In the genomic region with DNA sequence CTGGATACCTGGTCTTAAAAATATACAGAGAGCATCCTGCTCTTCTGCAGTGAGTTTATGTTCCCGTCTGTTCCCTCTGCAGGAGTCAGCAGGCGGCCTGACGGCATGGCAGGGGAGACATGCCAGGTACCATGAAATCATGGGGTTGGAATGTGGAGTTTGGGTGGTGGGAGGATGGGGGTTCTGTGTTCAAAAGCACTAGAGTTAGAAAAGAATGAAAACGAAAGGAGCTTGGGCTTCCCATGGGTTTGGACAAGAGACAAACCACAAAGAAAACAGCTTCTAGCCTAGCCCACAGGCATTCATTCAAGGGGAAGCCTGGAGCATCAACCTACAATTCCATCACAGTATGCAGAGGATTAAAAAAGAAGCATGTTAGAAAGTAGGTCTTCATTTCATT, we compare ENCODE assay signal across 10 cellular contexts. TPM values are rescaled to one million over a fixed set of nuclear protein-coding genes. Genes with fewer than 3 reads are reported as not detected.
A peak's percentile ranks its signal among the peaks of the same experiment; 100 is the strongest.
DNase-seq lines count a peak whose midpoint lies in the region; ATAC-seq, FAIRE-seq and TF ChIP-seq lines count a peak whose summit lies in the region.
"Had no signal": no experiment of that assay in that cellular context is flagged by ENCODE, and none has a peak within 500 bp of the region (broad histone marks: within the 10 kb centered on the region; RNA-seq: fewer than 3 reads in every experiment).

No MANE protein-coding gene starts in this region.

- H3K4me3 Mint-ChIP-seq in activated T-helper 17 cell treated with anti-CD3 and anti-CD28 coated beads, Interleukin-2, amount 50 U/mL, for 72 hours = no peak overlapping the region

- H3K36me3 ChIP-seq in heart right ventricle (no peaks in the 10 kb centered on the region), left ventricle myocardium inferior (no peaks in the 10 kb centered on the region), body of pancreas (replicated peaks in 1 of 2; ENCODE audit: insufficient read depth in 1 of 2, low read depth in 2 of 2) (no peaks in the 10 kb centered on the region), keratinocyte (ENCODE audit: control insufficient read depth in 2 of 2, extremely low read depth in 1 of 2, insufficient read depth in 2 of 2, low read length in 2 of 2) (no peaks in the 10 kb centered on the region), aorta (ENCODE audit: control insufficient read depth in 1 of 2, insufficient read depth in 2 of 2, low read length in 1 of 2) (no peaks in the 10 kb centered on the region)
- H3K36me3 ChIP-seq: tibial nerve had no signal

- 54 to 60% methylated on average over 4 of the region's 4 CpGs for WGBS in heart right ventricle, 2 donors
- 69 to 78% methylated on average over 4 of the region's 4 CpGs for WGBS in body of pancreas, 2 donors
- WGBS in aorta, 2 donors = 2 to 8% methylated on average over 4 of the region's 4 CpGs

- H4K20me1 ChIP-seq in keratinocyte (ENCODE audit: control insufficient read depth, extremely low read depth, insufficient read depth, low read length) = peaks cover 5% of the 10 kb centered on the region

- DNase-seq in heart right ventricle = no peak
- no peak for DNase-seq in left ventricle myocardium inferior
- DNase-seq in body of pancreas = peak in 1 of 4 donors; percentile 31
- DNase-seq in keratinocyte (ENCODE audit: low read depth, low spot score) = no peak
- peak in 1 of 2 donors; percentile 54 for DNase-seq in aorta
- DNase-seq in stimulated activated naive CD8-positive, alpha-beta T cell treated with anti-CD3 and anti-CD28 coated beads, Interleukin-15, Interleukin-2, amounts not matched to agents 100 U/mL and 50 U/mL, for 24 hours = no peak

- H3K36me3 Mint-ChIP-seq in activated T-helper 17 cell treated with anti-CD3 and anti-CD28 coated beads, Interleukin-2, amount 50 U/mL, for 72 hours (ENCODE audit: low read depth) = peaks cover 9% of the 10 kb centered on the region

- no peak for TF ChIP-seq POLR2A in body of pancreas (IDR thresholded peaks at IDR 0.05)

- no peak overlapping the region for H3K9ac ChIP-seq in keratinocyte (ENCODE audit: control insufficient read depth, extremely low read depth, insufficient read depth, low read length)

- H3K27ac ChIP-seq in heart right ventricle = peak overlapping the region in 1 of 10 donors; percentile 15
- no peak overlapping the region for H3K27ac ChIP-seq in left ventricle myocardium inferior (replicated peaks)
- no peak overlapping the region for H3K27ac ChIP-seq in body of pancreas
- H3K27ac ChIP-seq in keratinocyte (ENCODE audit: control insufficient read depth, insufficient read depth, low read length) = no peak overlapping the region
- peak overlapping the region; percentile 50 to 71 for H3K27ac ChIP-seq in aorta (ENCODE audit: low read depth in 1 of 2, low read length in 2 of 2)
- H3K27ac ChIP-seq: A549 had no signal

- H3K79me2 ChIP-seq in keratinocyte (ENCODE audit: control insufficient read depth, insufficient read depth, low read length) = no peaks in the 10 kb centered on the region

- peaks cover 5% of the 10 kb centered on the region for H3K4me1 Mint-ChIP-seq in activated T-helper 17 cell treated with anti-CD3 and anti-CD28 coated beads, Interleukin-2, amount 50 U/mL, for 72 hours

- TF ChIP-seq CTCF in heart right ventricle (IDR thresholded peaks at IDR 0.05) (no peak), left ventricle myocardium inferior (IDR thresholded peaks at IDR 0.05; ENCODE audit: borderline replicate concordance) (no peak), body of pancreas (IDR thresholded peaks at IDR 0.05) (no peak), keratinocyte (optimal IDR thresholded peaks at IDR 0.05 in 1 of 3, IDR thresholded peaks at IDR 0.05 in 1 of 3, conservative IDR thresholded peaks at IDR 0.05 in 1 of 3; ENCODE audit: extremely low read depth in 1 of 3, insufficient read depth in 2 of 3, low read length in 3 of 3) (no peak)

- H3K27me3 Mint-ChIP-seq in activated T-helper 17 cell treated with anti-CD3 and anti-CD28 coated beads, Interleukin-2, amount 50 U/mL, for 72 hours = no peaks in the 10 kb centered on the region

- FAIRE-seq in keratinocyte (lab: Jason Lieb, UNC) = peak; percentile 20
- FAIRE-seq: A549 had no signal

- H3K4me1 ChIP-seq in heart right ventricle (peaks cover 0 to 27% (median 12%) of the 10 kb centered on the region in 9 donors), left ventricle myocardium inferior (peaks cover 29% of the 10 kb centered on the region), body of pancreas (no peaks in the 10 kb centered on the region), keratinocyte (ENCODE audit: control insufficient read depth, extremely low read depth, insufficient read depth, low read length) (peaks cover 10% of the 10 kb centered on the region), aorta (ENCODE audit: control insufficient read depth in 1 of 2, insufficient read depth in 2 of 2, low read length in 2 of 2) (peaks cover 0 to 6% of the 10 kb centered on the region in 2 donors)
- H3K4me1 ChIP-seq: A549 had no signal

- H3K27me3 ChIP-seq in heart right ventricle (no peaks in the 10 kb centered on the region), left ventricle myocardium inferior (ENCODE audit: low read depth) (no peaks in the 10 kb centered on the region), body of pancreas (no peaks in the 10 kb centered on the region), keratinocyte (ENCODE audit: control insufficient read depth, extremely low read depth, insufficient read depth, low read length) (no peaks in the 10 kb centered on the region), aorta (ENCODE audit: control insufficient read depth in 1 of 2, insufficient read depth in 2 of 2, low read length in 1 of 2) (no peaks in the 10 kb centered on the region)
- H3K27me3 ChIP-seq: tibial nerve had no signal

- intact Hi-C loops in heart right ventricle (cut with DNase I) (no loop called here), left ventricle myocardium inferior (cut with micrococcal nuclease) (no loop called here), body of pancreas (cut with DNase I) (no loop called here), aorta (cut with DNase I) (loop anchor here in 1 of 2 donors (10.0 kb wide), 1 partner anchor 64 kb away; the partner anchor contains the start of gene WARS2)

- no peak overlapping the region for H3K4me3 ChIP-seq in heart right ventricle
- H3K4me3 ChIP-seq in left ventricle myocardium inferior = no peak overlapping the region
- no peak overlapping the region for H3K4me3 ChIP-seq in body of pancreas
- H3K4me3 ChIP-seq in keratinocyte (ENCODE audit: control insufficient read depth in 2 of 3, extremely low read depth in 1 of 3, insufficient read depth in 2 of 3, low read depth in 1 of 3, low read length in 3 of 3) = no peak overlapping the region
- no peak overlapping the region for H3K4me3 ChIP-seq in aorta (ENCODE audit: low read length in 2 of 2)
- H3K4me3 ChIP-seq: A549 had no signal

- no peaks in the 10 kb centered on the region for H3K9me1 ChIP-seq in keratinocyte (ENCODE audit: control insufficient read depth, extremely low read depth, insufficient read depth, low read length)

- no peak overlapping the region for H2AFZ ChIP-seq in keratinocyte (ENCODE audit: control insufficient read depth, low read length)

- H3K9me3 ChIP-seq in heart right ventricle = peaks cover 0 to 10% (median 0%) of the 10 kb centered on the region in 11 donors
- H3K9me3 ChIP-seq in left ventricle myocardium inferior (replicated peaks) = peaks cover 6% of the 10 kb centered on the region
- no peaks in the 10 kb centered on the region for H3K9me3 ChIP-seq in body of pancreas
- H3K9me3 ChIP-seq in keratinocyte (ENCODE audit: control insufficient read depth, low read depth, low read length) = no peaks in the 10 kb centered on the region
- H3K9me3 ChIP-seq in aorta (ENCODE audit: control insufficient read depth, low read length) = no peaks in the 10 kb centered on the region
- H3K9me3 ChIP-seq: A549, tibial nerve had no signal

- dilution Hi-C loops in keratinocyte (cut with MboI; ENCODE audit: extremely low pct_ligation_motif_present, low sequenced_read_pairs) = no loop called here

- H3K9me3 Mint-ChIP-seq in activated T-helper 17 cell treated with anti-CD3 and anti-CD28 coated beads, Interleukin-2, amount 50 U/mL, for 72 hours = peaks cover 7% of the 10 kb centered on the region

- peak in 5 of 8 donors; percentile 27 to 64 (median 53) for ATAC-seq in heart right ventricle
- ATAC-seq in body of pancreas = peak; percentile 56
- ATAC-seq in aorta (ENCODE audit: low FRiP score) = peak; percentile 49
- ATAC-seq in HG03442 (IDR thresholded peaks at IDR 0.05; ENCODE audit: unreplicated experiment) = no peak
- ATAC-seq in activated T-helper 17 cell treated with anti-CD3 and anti-CD28 coated beads, Interleukin-2, amount 50 U/mL, for 72 hours (replicated peaks) = no peak
- no peak for ATAC-seq in stimulated activated naive CD8-positive, alpha-beta T cell treated with anti-CD3 and anti-CD28 coated beads, Interleukin-15, Interleukin-2, amounts not matched to agents 100 U/mL and 50 U/mL, for 24 hours
- ATAC-seq: A549 had no signal

- peak overlapping the region; percentile 31 for H3K4me2 ChIP-seq in keratinocyte (ENCODE audit: control insufficient read depth, extremely low read depth, insufficient read depth, low read depth, low read length)
- H3K4me2 ChIP-seq: A549 had no signal

- no peak overlapping the region for H3K27ac Mint-ChIP-seq in activated T-helper 17 cell treated with anti-CD3 and anti-CD28 coated beads, Interleukin-2, amount 50 U/mL, for 72 hours

RNA-seq across cellular contexts. Expression of gene WARS2, which starts 59.9 kb away (rescaled TPM):
- total RNA-seq in heart right ventricle (10 to 100 TPM in 8 of 10 donors, 1 to 10 TPM in 2; 8.1 to 15.4 (median 12.3) TPM), left ventricle myocardium inferior (9.5 TPM), body of pancreas (10 to 100 TPM in 1 of 2 donors, 1 to 10 TPM in 1; 4.9 to 11.7 TPM), aorta (10 to 100 TPM; 10.4 to 11.5 TPM)
- polyA plus RNA-seq in heart right ventricle (1 to 10 TPM; 3.5 to 5.8 TPM), keratinocyte (8.3 to 12.8 TPM (median 10.3 TPM) in 3 replicates), aorta (1 to 10 TPM; 6.6 to 7.0 TPM)
- 2.5 TPM for polyA plus RNA-seq in keratinocyte (2011; ENCODE audit: low read depth)
- 7.3 and 12.0 TPM in 2 replicates for polyA plus RNA-seq in keratinocyte (2011; cell fraction: cytosol; rRNA removed)
- polyA plus RNA-seq in keratinocyte (2011; cell fraction: nucleus; rRNA removed) = 8.2 and 8.6 TPM in 2 replicates
- 6.5 and 7.2 TPM in 2 replicates for polyA plus RNA-seq in keratinocyte (2012; ENCODE audit: low replicate concordance)
- polyA minus RNA-seq in keratinocyte = 13.8 to 27.9 TPM (median 18.6 TPM) in 3 replicates
- 5.4 TPM for polyA minus RNA-seq in keratinocyte (2011; cell fraction: cytosol; rRNA and poly(A)+ RNA removed)
- polyA minus RNA-seq in keratinocyte (2011; cell fraction: nucleus; rRNA and poly(A)+ RNA removed) = 8.2 and 13.0 TPM in 2 replicates
- total RNA-seq in activated T-helper 17 cell treated with anti-CD3 and anti-CD28 coated beads, Interleukin-2, amount 50 U/mL, for 72 hours = 10 to 100 TPM; 18.5 to 21.6 TPM

Comparison
In these comparisons a context has a peak if more than half of its experiments do, and no peak if none do; other contexts are left out.
1. ATAC-seq: peak in heart right ventricle (5 of 8), body of pancreas (single experiment) and aorta (single experiment); none in HG03442 (single experiment), activated T-helper 17 cell treated with anti-CD3 and anti-CD28 coated beads, Interleukin-2, amount 50 U/mL, for 72 hours (single experiment) and stimulated activated naive CD8-positive, alpha-beta T cell treated with anti-CD3 and anti-CD28 coated beads, Interleukin-15, Interleukin-2, amounts not matched to agents 100 U/mL and 50 U/mL, for 24 hours (single experiment).
2. H3K27ac ChIP-seq: peak in aorta (2 of 2); none in left ventricle myocardium inferior (single experiment), body of pancreas (0 of 4) and keratinocyte (single experiment).